In genomic region chr3:68996356-68996995, GRCh38 we compare ENCODE assay signal across 16 cellular contexts. TPM values are rescaled to one million over a fixed set of nuclear protein-coding genes. Genes with fewer than 3 reads are reported as not detected.
A peak's percentile ranks its signal among the peaks of the same experiment; 100 is the strongest.
DNase-seq lines count a peak whose midpoint lies in the region; ATAC-seq and TF ChIP-seq lines count a peak whose summit lies in the region.
"Had no signal": no experiment of that assay in that cellular context is flagged by ENCODE, and none has a peak within 500 bp of the region (broad histone marks: within the 10 kb centered on the region; RNA-seq: fewer than 3 reads in every experiment).

No MANE protein-coding gene starts in this region.

- H3K4me3 ChIP-seq in right atrium auricular region, result no peak overlapping the region
- H3K4me3 ChIP-seq in fibroblast of pulmonary artery (replicated peaks; ENCODE audit: low read depth, low read length), result no peak overlapping the region
- H3K4me3 ChIP-seq in upper lobe of right lung, result no peak overlapping the region
- H3K4me3 ChIP-seq: smooth muscle cell had no signal

- H3K27me3 Mint-ChIP-seq in WTC11 (ENCODE audit: low read depth), result no peaks in the 10 kb centered on the region
- H3K27me3 Mint-ChIP-seq: IgD-negative memory B cell; stimulated activated naive CD8-positive, alpha-beta T cell treated with anti-CD3 and anti-CD28 coated beads, Interleukin-15, Interleukin-2, amounts not matched to agents 100 ng/mL and 50 ng/mL, for 24 hours had no signal

- H3K36me3 Mint-ChIP-seq in WTC11, result peaks cover 73% of the 10 kb centered on the region

- H3K4me3 Mint-ChIP-seq in WTC11, result no peak overlapping the region
- H3K4me3 Mint-ChIP-seq: IgD-negative memory B cell; stimulated activated naive CD8-positive, alpha-beta T cell treated with anti-CD3 and anti-CD28 coated beads, Interleukin-15, Interleukin-2, amounts not matched to agents 100 ng/mL and 50 ng/mL, for 24 hours had no signal

- POLR2A ChIA-PET in WTC11 (lab: Charles Lee), result interaction anchor here (0.6 kb wide), 1 partner anchor 1041 kb away, joined by 4 read pairs; no protein-coding TSS in a partner anchor

- H3K27me3 ChIP-seq in right atrium auricular region (no peaks in the 10 kb centered on the region), upper lobe of right lung (no peaks in the 10 kb centered on the region)

- DNase-seq in Right ventricle myocardium inferior (ENCODE audit: missing footprints) (no peak), right atrium auricular region (ENCODE audit: low spot score) (no peak), WTC11 (ENCODE audit: low spot score) (no peak), fibroblast of pulmonary artery (ENCODE audit: low read depth) (peak; percentile 24), upper lobe of right lung (no peak), RPMI8226 (no peak), retina (no peak)
- DNase-seq in NK-92 treated with Interleukin-12 subunit alpha and Interleukin-12 subunit beta, amount 100 ng/mL, for 24 hours (lab: John Stamatoyannopoulos, UW), result no peak
- DNase-seq: cortex of kidney, mesendoderm, NCI-H1417 treated with DMSO at 0.1 percent for 48 hours, NCI-H524, nucleus accumbens had no signal

- H3K36me3 ChIP-seq in right atrium auricular region (peaks cover 65% of the 10 kb centered on the region), upper lobe of right lung (peaks cover 73% of the 10 kb centered on the region)

- H3K4me1 ChIP-seq in right atrium auricular region, result peaks cover 0 to 17% of the 10 kb centered on the region in 2 donors
- no peaks in the 10 kb centered on the region for H3K4me1 ChIP-seq in upper lobe of right lung

- H3K4me1 Mint-ChIP-seq in WTC11, result no peaks in the 10 kb centered on the region
- H3K4me1 Mint-ChIP-seq: IgD-negative memory B cell had no signal

- H3K27ac ChIP-seq in right atrium auricular region (no peak overlapping the region), upper lobe of right lung (no peak overlapping the region)

- TF ChIP-seq CTCF in right atrium auricular region (IDR thresholded peaks at IDR 0.05) (no peak), WTC11 (IDR thresholded peaks at IDR 0.05) (no peak), fibroblast of pulmonary artery (IDR thresholded peaks at IDR 0.05; ENCODE audit: low read length, missing control alignments) (no peak), upper lobe of right lung (IDR thresholded peaks at IDR 0.05) (no peak)

- peak overlapping the region; percentile 43; the same call in 1 of the 2 replicates for H3K27ac Mint-ChIP-seq in WTC11
- H3K27ac Mint-ChIP-seq: IgD-negative memory B cell; stimulated activated naive CD8-positive, alpha-beta T cell treated with anti-CD3 and anti-CD28 coated beads, Interleukin-15, Interleukin-2, amounts not matched to agents 100 ng/mL and 50 ng/mL, for 24 hours had no signal

- peaks cover 8% of the 10 kb centered on the region for H3K9me3 Mint-ChIP-seq in WTC11
- H3K9me3 Mint-ChIP-seq: stimulated activated naive CD8-positive, alpha-beta T cell treated with anti-CD3 and anti-CD28 coated beads, Interleukin-15, Interleukin-2, amounts not matched to agents 100 ng/mL and 50 ng/mL, for 24 hours had no signal

- H3K9me3 ChIP-seq in right atrium auricular region, result no peaks in the 10 kb centered on the region
- H3K9me3 ChIP-seq in upper lobe of right lung, result no peaks in the 10 kb centered on the region

- ATAC-seq in Right ventricle myocardium inferior (peak; percentile 37), WTC11 (no peak), upper lobe of right lung (peak; percentile 40)

- intact Hi-C loops in Right ventricle myocardium inferior (cut with DNase I) (no loop called here), upper lobe of right lung (cut with DNase I) (no loop called here)

- CTCF ChIA-PET in WTC11 (lab: Charles Lee), result no interaction called here

TF ChIP-seq in WTC11, 78 proteins besides CTCF, POLR2A, EP300 and RAD21 (continues in another document):
- TF ChIP-seq ESRRA (CRISPR knock-in tag; IDR thresholded peaks at IDR 0.05; ENCODE audit: borderline replicate concordance) (no peak), ARID4B (CRISPR knock-in tag; IDR thresholded peaks at IDR 0.05; ENCODE audit: borderline replicate concordance) (no peak), AR (CRISPR knock-in tag; IDR thresholded peaks at IDR 0.05) (no peak), RORB (CRISPR knock-in tag; IDR thresholded peaks at IDR 0.05) (no peak), ZBTB21 (CRISPR knock-in tag; IDR thresholded peaks at IDR 0.05; ENCODE audit: borderline replicate concordance) (no peak), ATF2 (CRISPR knock-in tag; IDR thresholded peaks at IDR 0.05; ENCODE audit: borderline replicate concordance, low read depth) (no peak), ZNF317 (CRISPR knock-in tag; IDR thresholded peaks at IDR 0.05; ENCODE audit: borderline replicate concordance, low read depth) (no peak), ZNF219 (CRISPR knock-in tag; IDR thresholded peaks at IDR 0.05; ENCODE audit: borderline replicate concordance) (no peak), CREB1 (CRISPR knock-in tag; IDR thresholded peaks at IDR 0.05) (no peak)

RNA-seq across cellular contexts. Expression of gene EOGT, which starts 17.0 kb away (rescaled TPM):
- total RNA-seq in Right ventricle myocardium inferior, result 25.2 TPM
- total RNA-seq in right atrium auricular region, result 10 to 100 TPM; 59.2 to 60.3 TPM
- total RNA-seq in WTC11 (2021), result 26.2 to 32.9 TPM (median 27.7 TPM) in 3 replicates
- 36.4 TPM for total RNA-seq in upper lobe of right lung

RNA-seq across cellular contexts. Expression of gene TMF1, which starts 55.7 kb away (rescaled TPM):
- 19.2 TPM for total RNA-seq in Right ventricle myocardium inferior
- 10 to 100 TPM; 15.6 to 21.3 TPM for total RNA-seq in right atrium auricular region
- 18.8 to 23.9 TPM (median 20.6 TPM) in 3 replicates for total RNA-seq in WTC11 (2021)
- total RNA-seq in upper lobe of right lung, result 38.0 TPM
